Comparison of ENCODE assay signal across 9 cellular contexts in the genomic region with DNA sequence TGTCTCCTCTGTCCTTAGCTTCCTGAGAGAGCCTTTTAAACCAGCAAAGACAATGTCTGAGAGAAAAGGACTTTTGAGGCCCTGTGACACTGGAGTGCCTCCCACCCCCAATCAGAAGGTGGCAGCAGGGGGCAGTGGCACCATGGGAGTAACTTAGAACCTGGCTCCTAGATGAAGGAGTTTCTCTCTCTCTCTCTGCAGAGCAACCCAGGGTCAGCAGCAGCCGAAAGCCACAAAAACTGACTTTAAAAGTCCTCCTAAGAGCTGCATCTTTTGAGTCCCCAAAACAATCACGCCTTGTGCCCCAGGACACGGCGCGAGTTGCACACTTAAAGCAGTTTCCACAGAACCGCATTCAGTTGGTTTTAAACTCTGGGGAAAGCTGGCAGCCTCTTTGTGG. TPM values are rescaled to one million over a fixed set of nuclear protein-coding genes. Genes with fewer than 3 reads are reported as not detected.
DNase-seq lines count a peak whose midpoint lies in the region; ATAC-seq and TF ChIP-seq lines count a peak whose summit lies in the region.
"Had no signal": no experiment of that assay in that cellular context is flagged by ENCODE, and none has a peak within 500 bp of the region (broad histone marks: within the 10 kb centered on the region; RNA-seq: fewer than 3 reads in every experiment).

No MANE protein-coding gene starts in this region.

- H3K27ac Mint-ChIP-seq in activated T-cell treated with anti-CD3 and anti-CD28 coated beads, Interleukin-2, amount 50 U/mL, for 24 hours, result no peak overlapping the region
- H3K27ac Mint-ChIP-seq: T-helper 1 cell treated with Interleukin-12 subunit alpha and Interleukin-12 subunit beta and Interleukin-4 antibody, amounts not matched to agents 30 μg/mL and 1 μg/mL, for 36 hours had no signal

- no peak overlapping the region for H2AK5ac ChIP-seq in neuronal stem cell (ENCODE audit: low read depth, low read length)

- H3K4ac ChIP-seq in neuronal stem cell (ENCODE audit: low read length), result no peak overlapping the region

- no peak overlapping the region for H4K8ac ChIP-seq in neuronal stem cell (ENCODE audit: low read depth, low read length)

- peak; percentile 8 for TF ChIP-seq CTCF in HL-60 (IDR thresholded peaks at IDR 0.05; ENCODE audit: insufficient read depth, low read length)
- peak; percentile 70 for TF ChIP-seq CTCF in RWPE2 (IDR thresholded peaks at IDR 0.05; ENCODE audit: poor library complexity, severe bottlenecking)

- no peak overlapping the region for H3K23ac ChIP-seq in neuronal stem cell (ENCODE audit: low read depth, low read length, poor library complexity)

- H2BK5ac ChIP-seq in neuronal stem cell (ENCODE audit: low read length), result no peak overlapping the region

- H3K9ac ChIP-seq in neuronal stem cell (ENCODE audit: low read depth, low read length, poor library complexity), result no peak overlapping the region

- no peaks in the 10 kb centered on the region for H3K27me3 ChIP-seq in HL-60 (ENCODE audit: insufficient read depth, poor library complexity, severe bottlenecking)
- no peaks in the 10 kb centered on the region for H3K27me3 ChIP-seq in RWPE2 (ENCODE audit: insufficient read depth, poor library complexity, severe bottlenecking)
- H3K27me3 ChIP-seq in neuronal stem cell (ENCODE audit: control insufficient read depth in 3 of 3, insufficient read depth in 3 of 3, low read depth in 1 of 3, low read length in 3 of 3), result peaks cover 0 to 2% (median 0%) of the 10 kb centered on the region in 3 experiments

- H2BK15ac ChIP-seq in neuronal stem cell (ENCODE audit: low read length), result no peak overlapping the region

- H3K27me3 Mint-ChIP-seq in activated T-cell treated with anti-CD3 and anti-CD28 coated beads, Interleukin-2, amount 50 U/mL, for 24 hours, result peaks cover 33% of the 10 kb centered on the region

- H3K9me3 ChIP-seq in RWPE2 (ENCODE audit: severe bottlenecking) (no peaks in the 10 kb centered on the region), neuronal stem cell (replicated peaks in 1 of 2; ENCODE audit: control insufficient read depth in 2 of 2, insufficient read depth in 1 of 2, low read depth in 1 of 2, low read length in 2 of 2) (peaks cover 0 to 1% of the 10 kb centered on the region in 2 donors)

- H3K18ac ChIP-seq in neuronal stem cell (ENCODE audit: low read length), result peak overlapping the region; percentile 84

- DNase-seq in DMS53 (lab: John Stamatoyannopoulos, UW) (peak; percentile 75), HL-60 (ENCODE audit: low read depth in 1 of 2, low spot score in 1 of 2) (peak in 1 of 2 experiments; percentile 30), RWPE2 (ENCODE audit: low spot score) (no peak), neuronal stem cell (ENCODE audit: low spot score) (no peak), KG1 (lab: John Stamatoyannopoulos, UW) (no peak)
- no peak for DNase-seq in activated T-cell treated with anti-CD3 and anti-CD28 coated beads, Interleukin-2, amount 50 U/mL, for 24 hours

- H3K4me3 ChIP-seq in HL-60 (replicated peaks; ENCODE audit: insufficient read depth, low read length), result no peak overlapping the region
- no peak overlapping the region for H3K4me3 ChIP-seq in RWPE2 (ENCODE audit: severe bottlenecking)
- H3K4me3 ChIP-seq in neuronal stem cell (ENCODE audit: low read length in 2 of 2), result no peak overlapping the region

- H3K36me3 Mint-ChIP-seq in activated T-cell treated with anti-CD3 and anti-CD28 coated beads, Interleukin-2, amount 50 U/mL, for 24 hours (ENCODE audit: low read depth), result no peaks in the 10 kb centered on the region

- no peaks in the 10 kb centered on the region for H3K79me1 ChIP-seq in neuronal stem cell (ENCODE audit: low read depth, low read length)

- H3K4me1 ChIP-seq in RWPE2 (ENCODE audit: insufficient read depth, poor library complexity, severe bottlenecking), result no peaks in the 10 kb centered on the region
- peaks cover 23 to 34% of the 10 kb centered on the region in 2 donors for H3K4me1 ChIP-seq in neuronal stem cell (ENCODE audit: control insufficient read depth in 2 of 2, insufficient read depth in 1 of 2, low read depth in 1 of 2, low read length in 2 of 2)

- ATAC-seq in RWPE2 (ENCODE audit: low read depth), result peak; percentile 82
- peak; percentile 66 for ATAC-seq in esophagus mucosa
- no peak for ATAC-seq in HG02973 (IDR thresholded peaks at IDR 0.05; ENCODE audit: unreplicated experiment)

- H3K4me3 Mint-ChIP-seq in activated T-cell treated with anti-CD3 and anti-CD28 coated beads, Interleukin-2, amount 50 U/mL, for 24 hours, result no peak overlapping the region
- H3K4me3 Mint-ChIP-seq: T-helper 1 cell treated with Interleukin-12 subunit alpha and Interleukin-12 subunit beta and Interleukin-4 antibody, amounts not matched to agents 30 μg/mL and 1 μg/mL, for 36 hours had no signal

- no peaks in the 10 kb centered on the region for H3K9me3 Mint-ChIP-seq in activated T-cell treated with anti-CD3 and anti-CD28 coated beads, Interleukin-2, amount 50 U/mL, for 24 hours
- H3K9me3 Mint-ChIP-seq: T-helper 1 cell treated with Interleukin-12 subunit alpha and Interleukin-12 subunit beta and Interleukin-4 antibody, amounts not matched to agents 30 μg/mL and 1 μg/mL, for 36 hours had no signal

- no peak overlapping the region for H3K4me2 ChIP-seq in neuronal stem cell (ENCODE audit: insufficient read depth, low read length, poor library complexity, severe bottlenecking)

- H2BK120ac ChIP-seq in neuronal stem cell (ENCODE audit: low read depth, low read length), result no peak overlapping the region

- H4K91ac ChIP-seq in neuronal stem cell (ENCODE audit: low read depth, low read length, poor library complexity), result no peak overlapping the region

- H3K27ac ChIP-seq in HL-60 (replicated peaks) (no peak overlapping the region), RWPE2 (ENCODE audit: poor library complexity, severe bottlenecking) (no peak overlapping the region), neuronal stem cell (replicated peaks; ENCODE audit: low read length) (no peak overlapping the region)

- H2BK12ac ChIP-seq in neuronal stem cell (ENCODE audit: low read length), result peak overlapping the region; percentile 43

- H3K14ac ChIP-seq in neuronal stem cell (ENCODE audit: low read length), result no peak overlapping the region

- H3K4me1 Mint-ChIP-seq in activated T-cell treated with anti-CD3 and anti-CD28 coated beads, Interleukin-2, amount 50 U/mL, for 24 hours (ENCODE audit: low read depth), result peaks cover 23% of the 10 kb centered on the region

- WGBS in neuronal stem cell (ENCODE audit: extremely low coverage in 2 of 2, insufficient read length in 2 of 2, insufficient replicate concordance in 1 of 2), 2 donors, result no CpG with 5 or more reads among the region's 6 CpGs

- H2AFZ ChIP-seq in neuronal stem cell (ENCODE audit: low read length), result peak overlapping the region; percentile 68

- H3K36me3 ChIP-seq in RWPE2 (ENCODE audit: low read depth) (no peaks in the 10 kb centered on the region), neuronal stem cell (replicated peaks in 1 of 2; ENCODE audit: control insufficient read depth in 2 of 2, insufficient read depth in 2 of 2, low read length in 2 of 2) (no peaks in the 10 kb centered on the region)

RNA-seq across cellular contexts. Expression of a gene that starts 5.3 kb away (rescaled TPM):
- not detected for total RNA-seq in esophagus mucosa
- polyA plus RNA-seq in neuronal stem cell (2013, experiment 1 of 2), result 0.47 TPM
- 0.40 TPM for polyA plus RNA-seq in neuronal stem cell (2013, experiment 2 of 2)
